13 cellular contexts compared by ENCODE assay signal in genomic region chr19:33473644-33474305, GRCh38. TPM values are rescaled to one million over a fixed set of nuclear protein-coding genes. Genes with fewer than 3 reads are reported as not detected.
A peak's percentile ranks its signal among the peaks of the same experiment; 100 is the strongest.
DNase-seq lines count a peak whose midpoint lies in the region; ATAC-seq, FAIRE-seq and TF ChIP-seq lines count a peak whose summit lies in the region.
"Had no signal": no experiment of that assay in that cellular context is flagged by ENCODE, and none has a peak within 500 bp of the region (broad histone marks: within the 10 kb centered on the region; RNA-seq: fewer than 3 reads in every experiment).

No MANE protein-coding gene starts in this region.

- TF ChIP-seq CTCF in RWPE2 (IDR thresholded peaks at IDR 0.05; ENCODE audit: poor library complexity, severe bottlenecking) (no peak), endothelial cell of umbilical vein (IDR thresholded peaks at IDR 0.05; ENCODE audit: extremely low read depth in 1 of 2, insufficient read depth in 1 of 2, low read depth in 1 of 2, low read length in 2 of 2) (no peak), hepatocyte (IDR thresholded peaks at IDR 0.05; ENCODE audit: poor library complexity) (no peak)

- no TSS peak for BruUV-seq in endothelial cell of umbilical vein (replicated peaks; lab: Mats Ljungman, UMichigan)

- DNase-seq in GM04503 (ENCODE audit: low read depth), result peak; percentile 52
- no peak for DNase-seq in RWPE2 (ENCODE audit: low spot score)
- peak; percentile 89 for DNase-seq in endothelial cell of umbilical vein (ENCODE audit: low read depth, low spot score)
- DNase-seq in sciatic nerve (ENCODE audit: low spot score), result peak; percentile 27
- no peak for DNase-seq in T-helper 2 cell treated with Interferon-gamma antibody and Interleukin-4, amounts not matched to agents 5 μg/mL and 100 μg/mL, for 36 hours (ENCODE audit: low spot score)
- DNase-seq in CD1c-positive myeloid dendritic cell (ENCODE audit: extremely low spot score), result no peak
- DNase-seq in hepatocyte (ENCODE audit: low spot score), result no peak
- DNase-seq: activated CD4-positive, alpha-beta memory T cell treated with anti-CD3 and anti-CD28 coated beads for 36 hours; DMS153 had no signal

- H3K36me3 ChIP-seq in RWPE2 (ENCODE audit: low read depth) (no peaks in the 10 kb centered on the region), endothelial cell of umbilical vein (ENCODE audit: control insufficient read depth in 2 of 2, extremely low read depth in 1 of 2, insufficient read depth in 2 of 2, low read length in 2 of 2) (peaks cover 0 to 4% of the 10 kb centered on the region in 2 experiments), hepatocyte (replicated peaks; ENCODE audit: insufficient read depth, low read depth) (no peaks in the 10 kb centered on the region)
- H3K36me3 ChIP-seq: adrenal gland, ovary had no signal

- ATAC-seq in RWPE2 (ENCODE audit: low read depth) (peak; percentile 17; the same call in 2 of the 3 replicates), sciatic nerve (no peak), GM18907 (IDR thresholded peaks at IDR 0.05; ENCODE audit: unreplicated experiment) (no peak)

- H2AFZ ChIP-seq in endothelial cell of umbilical vein (ENCODE audit: low read depth, low read length), result peak overlapping the region; percentile 18
- H2AFZ ChIP-seq in hepatocyte, result no peak overlapping the region

- dilution Hi-C loops in endothelial cell of umbilical vein (cut with MboI; ENCODE audit: extremely low pct_ligation_motif_present, low sequenced_read_pairs), result no loop called here

- H3K4me3 ChIP-seq in RWPE2 (ENCODE audit: severe bottlenecking) (no peak overlapping the region), endothelial cell of umbilical vein (replicated peaks in 1 of 3; ENCODE audit: insufficient read depth in 1 of 3, low read depth in 1 of 3, low read length in 3 of 3) (peak overlapping the region in 1 of 3 experiments; percentile 27), hepatocyte (no peak overlapping the region)
- H3K4me3 ChIP-seq: adrenal gland, ovary had no signal

- H3K27ac ChIP-seq in RWPE2 (ENCODE audit: poor library complexity, severe bottlenecking) (peak overlapping the region; percentile 66), endothelial cell of umbilical vein (ENCODE audit: insufficient read depth, low read depth, low read length) (peak overlapping the region; percentile 94), hepatocyte (no peak overlapping the region)
- H3K27ac ChIP-seq: KMS-11, ovary had no signal

- no peaks in the 10 kb centered on the region for H3K36me3 Mint-ChIP-seq in T-helper 2 cell treated with Interferon-gamma antibody and Interleukin-4, amounts not matched to agents 5 μg/mL and 100 μg/mL, for 36 hours (ENCODE audit: low read depth)

- no peak overlapping the region for H3K4me3 Mint-ChIP-seq in T-helper 2 cell treated with Interferon-gamma antibody and Interleukin-4, amounts not matched to agents 5 μg/mL and 100 μg/mL, for 36 hours
- H3K4me3 Mint-ChIP-seq: activated CD4-positive, alpha-beta memory T cell treated with anti-CD3 and anti-CD28 coated beads for 36 hours had no signal

- WGBS in hepatocyte (ENCODE audit: low lambda C conversion rate, missing lambda C conversion rate), result 78% methylated on average over 6 of the region's 6 CpGs

- intact Hi-C loops in endothelial cell of umbilical vein (cut with micrococcal nuclease) (loop anchor here (1.0 to 5.0 kb wide), 3 partner anchors 35 to 48 kb away; partner anchors contain the start of gene PEPD), sciatic nerve (cut with DNase I) (no loop called here)

- no peak overlapping the region for H3K27ac Mint-ChIP-seq in T-helper 2 cell treated with Interferon-gamma antibody and Interleukin-4, amounts not matched to agents 5 μg/mL and 100 μg/mL, for 36 hours
- H3K27ac Mint-ChIP-seq: activated CD4-positive, alpha-beta memory T cell treated with anti-CD3 and anti-CD28 coated beads for 36 hours had no signal

- CTCF ChIA-PET in endothelial cell of umbilical vein (lab: Charles Lee), result interaction anchor here (0.6 to 1.9 kb wide), 7 partner anchors 13 to 304 kb away, joined by 3 to 11 read pairs (median 3); partner anchors contain the start of gene PEPD

- H3K4me2 ChIP-seq in endothelial cell of umbilical vein (ENCODE audit: insufficient read depth, low read length), result peak overlapping the region; percentile 79
- H3K4me2 ChIP-seq in hepatocyte, result no peak overlapping the region
- H3K4me2 ChIP-seq: KMS-11 had no signal

- H3K9me2 ChIP-seq in hepatocyte (replicated peaks; ENCODE audit: insufficient read depth), result no peaks in the 10 kb centered on the region

- no peaks in the 10 kb centered on the region for H3K79me2 ChIP-seq in endothelial cell of umbilical vein (ENCODE audit: control insufficient read depth, insufficient read depth, low read length)
- no peaks in the 10 kb centered on the region for H3K79me2 ChIP-seq in hepatocyte

- peaks cover 4% of the 10 kb centered on the region for H3K4me1 Mint-ChIP-seq in T-helper 2 cell treated with Interferon-gamma antibody and Interleukin-4, amounts not matched to agents 5 μg/mL and 100 μg/mL, for 36 hours (ENCODE audit: low read depth)

- H3K27me3 ChIP-seq in RWPE2 (ENCODE audit: insufficient read depth, poor library complexity, severe bottlenecking) (no peaks in the 10 kb centered on the region), endothelial cell of umbilical vein (ENCODE audit: control insufficient read depth in 2 of 2, insufficient read depth in 2 of 2, low read length in 2 of 2) (no peaks in the 10 kb centered on the region), hepatocyte (no peaks in the 10 kb centered on the region)
- H3K27me3 ChIP-seq: adrenal gland, ovary had no signal

- H3K4me1 ChIP-seq in RWPE2 (ENCODE audit: insufficient read depth, poor library complexity, severe bottlenecking) (peaks cover 9% of the 10 kb centered on the region), endothelial cell of umbilical vein (ENCODE audit: control insufficient read depth, extremely low read depth, insufficient read depth, low read length) (peaks cover 25% of the 10 kb centered on the region), hepatocyte (ENCODE audit: insufficient read depth) (no peaks in the 10 kb centered on the region)

- peak; percentile 97 for FAIRE-seq in endothelial cell of umbilical vein (lab: Jason Lieb, UNC)

- no peak for TF ChIP-seq POLR2A in endothelial cell of umbilical vein (IDR thresholded peaks at IDR 0.05; ENCODE audit: low read depth, low read length)

- H3K9me3 ChIP-seq in RWPE2 (ENCODE audit: severe bottlenecking) (no peaks in the 10 kb centered on the region), endothelial cell of umbilical vein (replicated peaks; ENCODE audit: control insufficient read depth, insufficient read depth, low read length) (no peaks in the 10 kb centered on the region), hepatocyte (ENCODE audit: low read depth) (no peaks in the 10 kb centered on the region)
- H3K9me3 ChIP-seq: ovary had no signal

- H3K9me1 ChIP-seq in endothelial cell of umbilical vein (replicated peaks; ENCODE audit: control insufficient read depth, extremely low read depth, insufficient read depth, low read length), result no peaks in the 10 kb centered on the region

- H4K20me1 ChIP-seq in endothelial cell of umbilical vein (replicated peaks; ENCODE audit: control insufficient read depth, extremely low read depth, insufficient read depth, low read length) (no peaks in the 10 kb centered on the region), hepatocyte (ENCODE audit: insufficient read depth, poor library complexity, severe bottlenecking) (no peaks in the 10 kb centered on the region)

- H3K27me3 Mint-ChIP-seq in T-helper 2 cell treated with Interferon-gamma antibody and Interleukin-4, amounts not matched to agents 5 μg/mL and 100 μg/mL, for 36 hours (ENCODE audit: low read depth), result no peaks in the 10 kb centered on the region
- H3K27me3 Mint-ChIP-seq: activated CD4-positive, alpha-beta memory T cell treated with anti-CD3 and anti-CD28 coated beads for 36 hours had no signal

- H3K9ac ChIP-seq in endothelial cell of umbilical vein (replicated peaks; ENCODE audit: extremely low read depth, insufficient read depth, low read length), result peak overlapping the region; percentile 81
- H3K9ac ChIP-seq: KMS-11 had no signal

- no peaks in the 10 kb centered on the region for H3K9me3 Mint-ChIP-seq in T-helper 2 cell treated with Interferon-gamma antibody and Interleukin-4, amounts not matched to agents 5 μg/mL and 100 μg/mL, for 36 hours
- H3K9me3 Mint-ChIP-seq: activated CD4-positive, alpha-beta memory T cell treated with anti-CD3 and anti-CD28 coated beads for 36 hours had no signal

- POLR2A ChIA-PET in endothelial cell of umbilical vein (lab: Charles Lee), result no interaction called here

TF ChIP-seq in endothelial cell of umbilical vein, 7 proteins besides CTCF, POLR2A, EP300 and RAD21:
- no peak for TF ChIP-seq MYC (IDR thresholded peaks at IDR 0.05; ENCODE audit: low read depth, low read length)
- no peak for TF ChIP-seq EZH2 (IDR thresholded peaks at IDR 0.05; ENCODE audit: borderline replicate concordance, low read depth, low read length, severe bottlenecking)
- TF ChIP-seq JUN (IDR thresholded peaks at IDR 0.05; ENCODE audit: borderline replicate concordance, insufficient read depth, insufficient read length, low read depth), result peak; percentile 77
- peak; percentile 20 for TF ChIP-seq FOS (IDR thresholded peaks at IDR 0.05; ENCODE audit: borderline replicate concordance, insufficient read depth, low read length)
- peak; percentile 61 for TF ChIP-seq POLR2AphosphoS5 (IDR thresholded peaks at IDR 0.05; ENCODE audit: insufficient read depth, low read depth, low read length)
- TF ChIP-seq GATA2 (IDR thresholded peaks at IDR 0.05; ENCODE audit: insufficient read depth, insufficient read length, low read depth, low read length), result peak; percentile 52

RNA-seq across cellular contexts. Expression of gene PEPD, which starts 47.8 kb away (rescaled TPM):
- 62.7 and 73.7 TPM in 2 replicates for total RNA-seq in endothelial cell of umbilical vein
- 126 and 157 TPM in 2 replicates for polyA plus RNA-seq in endothelial cell of umbilical vein
- polyA plus RNA-seq in endothelial cell of umbilical vein (2011; cell fraction: cytosol; rRNA removed), result 84.1 and 101 TPM in 2 replicates
- polyA plus RNA-seq in endothelial cell of umbilical vein (2011; cell fraction: nucleus; rRNA removed), result 44.1 and 62.2 TPM in 2 replicates
- 93.6 and 98.5 TPM in 2 replicates for polyA plus RNA-seq in endothelial cell of umbilical vein (2012)
- polyA minus RNA-seq in endothelial cell of umbilical vein, result 68.6 and 70.7 TPM in 2 replicates
- polyA minus RNA-seq in endothelial cell of umbilical vein (2011; cell fraction: cytosol; rRNA and poly(A)+ RNA removed), result 28.8 TPM
- 19.0 and 27.1 TPM in 2 replicates for polyA minus RNA-seq in endothelial cell of umbilical vein (2011; cell fraction: nucleus; rRNA and poly(A)+ RNA removed)
- 62.8 TPM for total RNA-seq in sciatic nerve
- 141 and 168 TPM in 2 replicates for total RNA-seq in hepatocyte
- 168 and 175 TPM in 2 replicates for polyA plus RNA-seq in hepatocyte

Comparison
In these comparisons a context has a peak if more than half of its experiments do, and no peak if none do; other contexts are left out.
1. DNase-seq: peak in GM04503 (single experiment), endothelial cell of umbilical vein (single experiment) and sciatic nerve (single experiment); none in RWPE2 (single experiment), T-helper 2 cell treated with Interferon-gamma antibody and Interleukin-4, amounts not matched to agents 5 μg/mL and 100 μg/mL, for 36 hours (single experiment), CD1c-positive myeloid dendritic cell (single experiment) and hepatocyte (single experiment).